Comparison of ENCODE assay signal across 13 cellular contexts in genomic region chr7:3042301-3042700, GRCh38. TPM values are rescaled to one million over a fixed set of nuclear protein-coding genes. Genes with fewer than 3 reads are reported as not detected.
DNase-seq lines count a peak whose midpoint lies in the region; ATAC-seq and TF ChIP-seq lines count a peak whose summit lies in the region.
"Had no signal": no experiment of that assay in that cellular context is flagged by ENCODE, and none has a peak within 500 bp of the region (broad histone marks: within the 10 kb centered on the region; RNA-seq: fewer than 3 reads in every experiment).

No MANE protein-coding gene starts in this region.

- no CpG with 5 or more reads among the region's 17 CpGs for WGBS in trophoblast cell (ENCODE audit: extremely low coverage, insufficient coverage, insufficient read length)

- H3K23ac ChIP-seq in trophoblast cell (ENCODE audit: low read length) = no peak overlapping the region

- H3K4me2 ChIP-seq in trophoblast cell (ENCODE audit: low read length) = no peak overlapping the region

- H2AFZ ChIP-seq in trophoblast cell (ENCODE audit: insufficient read depth, low read length, poor library complexity) = no peak overlapping the region
- H2AFZ ChIP-seq: GM23248 had no signal

- H3K4me3 Mint-ChIP-seq in CD4-positive, CD25-positive, alpha-beta regulatory T cell = peak overlapping the region; percentile 92 to 98 (median 94)
- peak overlapping the region; percentile 97 for H3K4me3 Mint-ChIP-seq in activated T-helper 1 cell treated with anti-CD3 and anti-CD28 coated beads, Interleukin-12 subunit alpha, Interleukin-12 subunit beta, Interleukin-2, Interleukin-4 antibody, amounts not matched to agents 30 ng/mL and 10 ng/mL and 1 ng/mL, durations not matched to agents 14 hours and 24 hours and 36 hours
- peak overlapping the region; percentile 99 for H3K4me3 Mint-ChIP-seq in memory B cell

- no peaks in the 10 kb centered on the region for H3K79me1 ChIP-seq in trophoblast cell (ENCODE audit: low read length)

- no peak overlapping the region for H3K18ac ChIP-seq in trophoblast cell (ENCODE audit: low read length)

- H3K36me3 ChIP-seq in CD4-positive, CD25-positive, alpha-beta regulatory T cell (ENCODE audit: control insufficient read depth, insufficient read depth, low read length) = peaks cover 3% of the 10 kb centered on the region
- H3K36me3 ChIP-seq in trophoblast cell (ENCODE audit: control insufficient read depth in 1 of 2, insufficient read depth in 2 of 2, low read length in 2 of 2) = no peaks in the 10 kb centered on the region

- peaks cover 21% of the 10 kb centered on the region for H3K36me3 Mint-ChIP-seq in CD4-positive, CD25-positive, alpha-beta regulatory T cell
- peaks cover 33% of the 10 kb centered on the region for H3K36me3 Mint-ChIP-seq in activated T-helper 1 cell treated with anti-CD3 and anti-CD28 coated beads, Interleukin-12 subunit alpha, Interleukin-12 subunit beta, Interleukin-2, Interleukin-4 antibody, amounts not matched to agents 30 ng/mL and 10 ng/mL and 1 ng/mL, durations not matched to agents 14 hours and 24 hours and 36 hours (ENCODE audit: low read depth)
- peaks cover 14% of the 10 kb centered on the region for H3K36me3 Mint-ChIP-seq in memory B cell

- intact Hi-C loops in activated T-helper 1 cell treated with anti-CD3 and anti-CD28 coated beads, Interleukin-12 subunit alpha, Interleukin-12 subunit beta, Interleukin-2, Interleukin-4 antibody, amounts not matched to agents 30 ng/mL and 10 ng/mL and 1 ng/mL, durations not matched to agents 14 hours and 24 hours and 36 hours (cut with micrococcal nuclease) = loop anchor here (2.0 kb wide), 5 partner anchors 14 to 148 kb away; no protein-coding TSS in a partner anchor

- peak overlapping the region; percentile 76 for H3K4me3 ChIP-seq in CD4-positive, CD25-positive, alpha-beta regulatory T cell (ENCODE audit: low read depth, low read length)
- peak overlapping the region; percentile 78 for H3K4me3 ChIP-seq in GM12865 (ENCODE audit: low read depth, low read length)
- no peak overlapping the region for H3K4me3 ChIP-seq in trophoblast cell (ENCODE audit: low read depth, low read length)
- H3K4me3 ChIP-seq: GM23248 had no signal

- TF ChIP-seq CTCF in GM12865 (IDR thresholded peaks at IDR 0.05; ENCODE audit: insufficient read depth, low read depth, low read length, missing control alignments) = no peak

- no peak for DNase-seq in CD4-positive, CD25-positive, alpha-beta regulatory T cell
- DNase-seq in GM12865 (ENCODE audit: low read depth) (no peak), memory B cell (ENCODE audit: low spot score in 2 of 2) (no peak), amniotic stem cell (lab: John Stamatoyannopoulos, UW) (no peak), trophoblast cell (no peak)
- no peak for DNase-seq in activated T-helper 1 cell treated with anti-CD3 and anti-CD28 coated beads, Interleukin-12 subunit alpha, Interleukin-12 subunit beta, Interleukin-2, Interleukin-4 antibody, amounts not matched to agents 30 ng/mL and 10 ng/mL and 1 ng/mL, durations not matched to agents 14 hours and 24 hours and 36 hours (ENCODE audit: low spot score)
- DNase-seq in activated effector memory CD4-positive, alpha-beta T cell treated with anti-CD3 and anti-CD28 coated beads, Interleukin-2, amount 50 U/mL, for 16 hours = no peak
- DNase-seq: COR-L47, GM23248, NCI-H187 treated with DMSO at 0.1 percent for 48 hours, NCI-H748 treated with DMSO at 0.1 percent for 48 hours had no signal

- H4K12ac ChIP-seq in trophoblast cell (ENCODE audit: low read depth, low read length) = no peak overlapping the region

- H2AK5ac ChIP-seq in trophoblast cell (ENCODE audit: low read length) = no peak overlapping the region

- H3K4me1 Mint-ChIP-seq in CD4-positive, CD25-positive, alpha-beta regulatory T cell = peaks cover 19 to 68% (median 39%) of the 10 kb centered on the region in 4 donors
- peaks cover 52% of the 10 kb centered on the region for H3K4me1 Mint-ChIP-seq in activated T-helper 1 cell treated with anti-CD3 and anti-CD28 coated beads, Interleukin-12 subunit alpha, Interleukin-12 subunit beta, Interleukin-2, Interleukin-4 antibody, amounts not matched to agents 30 ng/mL and 10 ng/mL and 1 ng/mL, durations not matched to agents 14 hours and 24 hours and 36 hours (ENCODE audit: low read depth)
- H3K4me1 Mint-ChIP-seq in memory B cell = peaks cover 46% of the 10 kb centered on the region

- H3K9me3 Mint-ChIP-seq in CD4-positive, CD25-positive, alpha-beta regulatory T cell = peaks cover 0 to under 1% (median 0%) of the 10 kb centered on the region in 7 donors
- H3K9me3 Mint-ChIP-seq in activated T-helper 1 cell treated with anti-CD3 and anti-CD28 coated beads, Interleukin-12 subunit alpha, Interleukin-12 subunit beta, Interleukin-2, Interleukin-4 antibody, amounts not matched to agents 30 ng/mL and 10 ng/mL and 1 ng/mL, durations not matched to agents 14 hours and 24 hours and 36 hours = no peaks in the 10 kb centered on the region
- H3K9me3 Mint-ChIP-seq in memory B cell = peaks cover 2% of the 10 kb centered on the region

- H3K27me3 Mint-ChIP-seq in CD4-positive, CD25-positive, alpha-beta regulatory T cell = no peaks in the 10 kb centered on the region
- no peaks in the 10 kb centered on the region for H3K27me3 Mint-ChIP-seq in activated T-helper 1 cell treated with anti-CD3 and anti-CD28 coated beads, Interleukin-12 subunit alpha, Interleukin-12 subunit beta, Interleukin-2, Interleukin-4 antibody, amounts not matched to agents 30 ng/mL and 10 ng/mL and 1 ng/mL, durations not matched to agents 14 hours and 24 hours and 36 hours (ENCODE audit: insufficient read depth)
- H3K27me3 Mint-ChIP-seq in memory B cell = no peaks in the 10 kb centered on the region

- no peak overlapping the region for H4K91ac ChIP-seq in trophoblast cell (ENCODE audit: low read depth, low read length)

- H3K14ac ChIP-seq in trophoblast cell (ENCODE audit: low read length) = no peak overlapping the region

- no peak overlapping the region for H2BK12ac ChIP-seq in trophoblast cell (ENCODE audit: low read length)

- H3K79me2 ChIP-seq in trophoblast cell (ENCODE audit: control insufficient read depth, insufficient read depth, low read length, poor library complexity) = no peaks in the 10 kb centered on the region

- no peak overlapping the region for H3K4ac ChIP-seq in trophoblast cell (ENCODE audit: low read depth, low read length)

- peak overlapping the region; percentile 79 to 96 (median 85) for H3K27ac Mint-ChIP-seq in CD4-positive, CD25-positive, alpha-beta regulatory T cell
- H3K27ac Mint-ChIP-seq in activated T-helper 1 cell treated with anti-CD3 and anti-CD28 coated beads, Interleukin-12 subunit alpha, Interleukin-12 subunit beta, Interleukin-2, Interleukin-4 antibody, amounts not matched to agents 30 ng/mL and 10 ng/mL and 1 ng/mL, durations not matched to agents 14 hours and 24 hours and 36 hours = peak overlapping the region; percentile 77
- H3K27ac Mint-ChIP-seq in memory B cell = peak overlapping the region; percentile 96

- no peak overlapping the region for H2BK120ac ChIP-seq in trophoblast cell (ENCODE audit: insufficient read depth, low read length, poor library complexity)

- H3K4me1 ChIP-seq in CD4-positive, CD25-positive, alpha-beta regulatory T cell (ENCODE audit: control insufficient read depth, insufficient read depth, low read length, poor library complexity, severe bottlenecking) = peaks cover 55% of the 10 kb centered on the region
- H3K4me1 ChIP-seq in trophoblast cell (ENCODE audit: control insufficient read depth in 1 of 2, insufficient read depth in 2 of 2, low read length in 2 of 2) = peaks cover 0 to 5% of the 10 kb centered on the region in 2 experiments

- no peak overlapping the region for H3K9ac ChIP-seq in trophoblast cell (ENCODE audit: low read length)
- H3K9ac ChIP-seq: GM23248 had no signal

- no peak overlapping the region for H4K8ac ChIP-seq in trophoblast cell (ENCODE audit: low read depth, low read length)

- ATAC-seq in CD4-positive, CD25-positive, alpha-beta regulatory T cell (ENCODE audit: low read depth in 2 of 2) = no peak
- ATAC-seq in memory B cell (ENCODE audit: low read depth) = no peak
- ATAC-seq in GM21526 (IDR thresholded peaks at IDR 0.05; ENCODE audit: low FRiP score, unreplicated experiment) = no peak

- no peaks in the 10 kb centered on the region for H3K9me3 ChIP-seq in CD4-positive, CD25-positive, alpha-beta regulatory T cell (ENCODE audit: control insufficient read depth in 2 of 2, low read length in 2 of 2)
- H3K9me3 ChIP-seq in trophoblast cell (ENCODE audit: insufficient read depth, low read depth, low read length) = peaks cover 2% of the 10 kb centered on the region

- no peaks in the 10 kb centered on the region for H3K27me3 ChIP-seq in CD4-positive, CD25-positive, alpha-beta regulatory T cell (ENCODE audit: control insufficient read depth, insufficient read depth, low read length)
- H3K27me3 ChIP-seq in trophoblast cell (ENCODE audit: insufficient read depth, low read length) = no peaks in the 10 kb centered on the region

- no peak overlapping the region for H2BK5ac ChIP-seq in trophoblast cell (ENCODE audit: low read depth, low read length, poor library complexity)

- peak overlapping the region; percentile 92 for H3K27ac ChIP-seq in CD4-positive, CD25-positive, alpha-beta regulatory T cell (ENCODE audit: insufficient read depth, low read length, poor library complexity, severe bottlenecking)
- no peak overlapping the region for H3K27ac ChIP-seq in trophoblast cell (ENCODE audit: low read depth, low read length)
- H3K27ac ChIP-seq: GM23248 had no signal

RNA-seq across cellular contexts. Expression of gene CARD11, which starts 1.4 kb away (rescaled TPM):
- total RNA-seq in CD4-positive, CD25-positive, alpha-beta regulatory T cell = 118 TPM
- 10 to 100 TPM in 2 of 4 donors, 1 to 10 TPM in 2; 7.1 to 11.6 (median 10.0) TPM for polyA plus RNA-seq in CD4-positive, CD25-positive, alpha-beta regulatory T cell
- 120 and 128 TPM in 2 replicates for total RNA-seq in activated T-helper 1 cell treated with anti-CD3 and anti-CD28 coated beads, Interleukin-12 subunit alpha, Interleukin-12 subunit beta, Interleukin-2, Interleukin-4 antibody, amounts not matched to agents 30 ng/mL and 10 ng/mL and 1 ng/mL, durations not matched to agents 14 hours and 24 hours and 36 hours
- polyA plus RNA-seq in trophoblast cell (2013) = 2.4 and 2.7 TPM in 2 replicates
- total RNA-seq: GM23248, SK-MEL-5 had no signal
- polyA plus RNA-seq: GM23248 had no signal
